In genomic region chr3:122394173-122394572, GRCh38 we compare ENCODE assay signal across 19 cellular contexts. TPM values are rescaled to one million over a fixed set of nuclear protein-coding genes. Genes with fewer than 3 reads are reported as not detected.
DNase-seq lines count a peak whose midpoint lies in the region; ATAC-seq, FAIRE-seq and TF ChIP-seq lines count a peak whose summit lies in the region.
"Had no signal": no experiment of that assay in that cellular context is flagged by ENCODE, and none has a peak within 500 bp of the region (broad histone marks: within the 10 kb centered on the region; RNA-seq: fewer than 3 reads in every experiment).

No MANE protein-coding gene starts in this region.

- ATAC-seq in upper lobe of left lung (ENCODE audit: low FRiP score in 2 of 2) = no peak
- ATAC-seq: K562, psoas muscle had no signal

- H3K9me3 ChIP-seq in Caco-2 = no peaks in the 10 kb centered on the region
- H3K9me3 ChIP-seq in HUES6 (ENCODE audit: control insufficient read depth, insufficient read depth, low read depth, low read length) = no peaks in the 10 kb centered on the region
- H3K9me3 ChIP-seq in mesenchymal stem cell (ENCODE audit: control insufficient read depth, low read length) = no peaks in the 10 kb centered on the region
- no peaks in the 10 kb centered on the region for H3K9me3 ChIP-seq in upper lobe of left lung
- no peaks in the 10 kb centered on the region for H3K9me3 ChIP-seq in adrenal gland (replicated peaks in 1 of 3)
- H3K9me3 ChIP-seq: psoas muscle had no signal

- peak overlapping the region; percentile 29 for H2BK120ac ChIP-seq in mesenchymal stem cell (ENCODE audit: low read depth, low read length)

- TF ChIP-seq POLR2A in upper lobe of left lung (IDR thresholded peaks at IDR 0.05) = no peak
- no peak for TF ChIP-seq POLR2A in adrenal gland (IDR thresholded peaks at IDR 0.05)

- H3K27me3 ChIP-seq in Caco-2 (replicated peaks; ENCODE audit: control insufficient read depth, insufficient read depth, low read length) (no peaks in the 10 kb centered on the region), HUES6 (ENCODE audit: control insufficient read depth, insufficient read depth, low read length) (no peaks in the 10 kb centered on the region), bronchial epithelial cell (ENCODE audit: control insufficient read depth, insufficient read depth, low read length) (no peaks in the 10 kb centered on the region), mesenchymal stem cell (ENCODE audit: control insufficient read depth in 1 of 2, insufficient read depth in 1 of 2, low read length in 2 of 2) (no peaks in the 10 kb centered on the region), upper lobe of left lung (no peaks in the 10 kb centered on the region), adrenal gland (no peaks in the 10 kb centered on the region)

- H3K4me1 ChIP-seq in Caco-2 = 0 out of 2 replicates have a peak, but pooled peaks cover 4% of the 10 kb centered on the region
- peaks cover 9% of the 10 kb centered on the region; the same call in 1 of the 2 replicates for H3K4me1 ChIP-seq in HUES6 (ENCODE audit: control insufficient read depth, insufficient read depth, low read length)
- H3K4me1 ChIP-seq in mesenchymal stem cell (ENCODE audit: control insufficient read depth, insufficient read depth, low read depth, low read length) = peaks cover 4% of the 10 kb centered on the region
- H3K4me1 ChIP-seq in upper lobe of left lung = no peaks in the 10 kb centered on the region
- H3K4me1 ChIP-seq in adrenal gland (replicated peaks in 1 of 2) = peaks cover 17 to 36% of the 10 kb centered on the region in 2 donors
- H3K4me1 ChIP-seq: psoas muscle had no signal

- no peak overlapping the region for H2BK15ac ChIP-seq in mesenchymal stem cell (ENCODE audit: low read depth, poor library complexity, severe bottlenecking)

- no peak overlapping the region for H3K4me3 Mint-ChIP-seq in Caco-2 (ENCODE audit: unreplicated experiment)

- peaks cover 10% of the 10 kb centered on the region for H3K79me1 ChIP-seq in mesenchymal stem cell (replicated peaks; ENCODE audit: low read length, poor library complexity, severe bottlenecking)

- no peak overlapping the region for H3K27ac Mint-ChIP-seq in Caco-2 (ENCODE audit: unreplicated experiment)

- H3K4ac ChIP-seq in mesenchymal stem cell (ENCODE audit: low read depth in 1 of 2, low read length in 2 of 2) = peak overlapping the region; percentile 24 to 85

- CTCF ChIA-PET in Caco-2 (lab: Charles Lee) = interaction anchor here (1.1 to 1.8 kb wide), 2 partner anchors 10 to 21 kb away, joined by 3 to 40 read pairs; partner anchors contain the start of genes FAM162A and WDR5B

- H3K36me3 Mint-ChIP-seq in Caco-2 (ENCODE audit: insufficient read depth, unreplicated experiment) = no peaks in the 10 kb centered on the region

- POLR2A ChIA-PET in Caco-2 (lab: Charles Lee) = no interaction called here

- no peak overlapping the region for H3K4me2 ChIP-seq in mesenchymal stem cell (ENCODE audit: low read length, poor library complexity, severe bottlenecking)

- H3K4me3 ChIP-seq in Caco-2 (ENCODE audit: low read depth, low read length) (no peak overlapping the region), HUES6 (ENCODE audit: low read depth, low read length) (no peak overlapping the region), bronchial epithelial cell (ENCODE audit: low read depth, low read length) (no peak overlapping the region), mesenchymal stem cell (ENCODE audit: insufficient read depth in 1 of 2, low read depth in 1 of 2, low read length in 2 of 2) (no peak overlapping the region), upper lobe of left lung (no peak overlapping the region), adrenal gland (no peak overlapping the region)
- H3K4me3 ChIP-seq: K562, psoas muscle, SK-N-MC, skin epidermis had no signal

- peak overlapping the region in 1 of 2 experiments; percentile 52 for H3K23ac ChIP-seq in mesenchymal stem cell (ENCODE audit: low read length in 2 of 2)

- intact Hi-C loops in Caco-2 (cut with micrococcal nuclease; ENCODE audit: unreplicated experiment) = no loop called here
- intact Hi-C loops in adrenal gland (cut with DNase I) = no loop called here

- H3K36me3 ChIP-seq in Caco-2 (ENCODE audit: control insufficient read depth, insufficient read depth, low read length) (no peaks in the 10 kb centered on the region), HUES6 (ENCODE audit: control insufficient read depth, insufficient read depth, low read length) (no peaks in the 10 kb centered on the region), bronchial epithelial cell (ENCODE audit: control insufficient read depth, insufficient read depth, low read length) (no peaks in the 10 kb centered on the region), mesenchymal stem cell (ENCODE audit: control insufficient read depth in 1 of 2, insufficient read depth in 2 of 2, low read depth in 1 of 2, low read length in 2 of 2) (peaks cover 0 to 3% of the 10 kb centered on the region in 2 experiments), upper lobe of left lung (no peaks in the 10 kb centered on the region), adrenal gland (replicated peaks in 1 of 2) (no peaks in the 10 kb centered on the region)

- H3K18ac ChIP-seq in mesenchymal stem cell (ENCODE audit: low read depth in 1 of 2, low read length in 2 of 2) = peak overlapping the region in 1 of 2 experiments; percentile 70

- peak overlapping the region; percentile 71 for H2AFZ ChIP-seq in mesenchymal stem cell (ENCODE audit: low read depth, low read length)

- no TSS peak for BruUV-seq in Caco-2 (replicated peaks; lab: Mats Ljungman, UMichigan)

- peak overlapping the region in 1 of 2 experiments; percentile 84 for H2BK12ac ChIP-seq in mesenchymal stem cell (ENCODE audit: low read length in 2 of 2)

- no peaks in the 10 kb centered on the region for H3K9me3 Mint-ChIP-seq in Caco-2 (ENCODE audit: unreplicated experiment)

- H2AK5ac ChIP-seq in mesenchymal stem cell (ENCODE audit: low read length, severe bottlenecking) = no peak overlapping the region

- DNase-seq in Caco-2 (peak; percentile 11 to 32), bronchial epithelial cell (ENCODE audit: low read depth) (peak; percentile 52), mesenchymal stem cell (no peak), DMS79 treated with DMSO at 0.1 percent for 48 hours (lab: John Stamatoyannopoulos, UW) (no peak), upper lobe of left lung (no peak), adrenal gland (no peak), AG20443 (ENCODE audit: low spot score) (no peak)
- DNase-seq: effector CD8-positive, alpha-beta T cell; hypothalamus; NCI-H2029 treated with DMSO at 0.1 percent for 48 hours; NCI-H446 treated with DMSO at 0.1 percent for 48 hours; psoas muscle; stimulated activated CD4-positive, alpha-beta T cell treated with anti-CD3 and anti-CD28 coated beads, Interleukin-4, amount 100 ng/mL, for 24 hours had no signal

- no peaks in the 10 kb centered on the region for H3K27me3 Mint-ChIP-seq in Caco-2 (ENCODE audit: insufficient read depth, unreplicated experiment)

- H3K27ac ChIP-seq in HUES6 (ENCODE audit: low read depth, low read length) (0 out of 2 replicates have a peak overlapping the region, but pooled peaks have one; percentile 12), mesenchymal stem cell (ENCODE audit: low read length, poor library complexity, severe bottlenecking) (no peak overlapping the region), upper lobe of left lung (no peak overlapping the region), adrenal gland (no peak overlapping the region)
- H3K27ac ChIP-seq: C4-2B, psoas muscle had no signal

- no peak for FAIRE-seq in bronchial epithelial cell (lab: Jason Lieb, UNC)
- FAIRE-seq: RCC 7860 had no signal

- no peak overlapping the region for H2BK5ac ChIP-seq in mesenchymal stem cell (ENCODE audit: low read depth, low read length, poor library complexity, severe bottlenecking)

- peak overlapping the region; percentile 21 for H4K8ac ChIP-seq in mesenchymal stem cell (ENCODE audit: low read length)

- H4K91ac ChIP-seq in mesenchymal stem cell (ENCODE audit: low read length) = peak overlapping the region; percentile 90

- no peaks in the 10 kb centered on the region for H3K4me1 Mint-ChIP-seq in Caco-2 (ENCODE audit: low read depth, unreplicated experiment)

- TF ChIP-seq CTCF in Caco-2 (IDR thresholded peaks at IDR 0.05; ENCODE audit: insufficient read depth in 1 of 2, low read depth in 1 of 2, low read length in 1 of 2, severe bottlenecking in 1 of 2, unreplicated experiment in 1 of 2) (no peak), bronchial epithelial cell (IDR thresholded peaks at IDR 0.05; ENCODE audit: insufficient read depth, low read length, severe bottlenecking) (no peak), upper lobe of left lung (IDR thresholded peaks at IDR 0.05) (no peak), adrenal gland (IDR thresholded peaks at IDR 0.05) (no peak)

- H3K9ac ChIP-seq in HUES6 (ENCODE audit: low read length) (peak overlapping the region; percentile 22), mesenchymal stem cell (ENCODE audit: low read length) (peak overlapping the region; percentile 60)

- WGBS in mesenchymal stem cell = 40% methylated on average over 1 of the region's 1 CpG
- WGBS in upper lobe of left lung, 2 donors = 70 to 92% methylated on average over 1 of the region's 1 CpG
- 81 to 100% (median 94%) methylated on average over 1 of the region's 1 CpG for WGBS in adrenal gland, 4 donors

- TF ChIP-seq EP300 in upper lobe of left lung (IDR thresholded peaks at IDR 0.05) = no peak

- no peak overlapping the region for H3K14ac ChIP-seq in mesenchymal stem cell (ENCODE audit: low read length in 2 of 2)

RNA-seq across cellular contexts. Expression of gene FAM162A, which starts 10.2 kb away (rescaled TPM):
- total RNA-seq in Caco-2 (2022) (35.8 and 37.4 TPM in 2 replicates), bronchial epithelial cell (14.7 and 37.0 TPM in 2 replicates), upper lobe of left lung (10 to 100 TPM in 5 of 6 donors, 1 to 10 TPM in 1; 4.2 to 29.0 (median 16.0) TPM), adrenal gland (100 to 1,000 TPM in 1 of 8 donors, 10 to 100 TPM in 7; 36.2 to 158 (median 67.7) TPM)
- 15.0 TPM for polyA plus RNA-seq in mesenchymal stem cell (2013, experiment 1 of 2)
- 15.5 TPM for polyA plus RNA-seq in mesenchymal stem cell (2013, experiment 2 of 2)
- polyA plus RNA-seq in adrenal gland = 100 to 1,000 TPM in 2 of 3 donors, 10 to 100 TPM in 1; 96.0 to 287 (median 269) TPM

RNA-seq across cellular contexts. Expression of gene MIX23, which starts 11.1 kb away (rescaled TPM):
- 85.2 and 86.2 TPM in 2 replicates for total RNA-seq in Caco-2 (2022)
- total RNA-seq in bronchial epithelial cell = 24.0 and 25.3 TPM in 2 replicates
- polyA plus RNA-seq in mesenchymal stem cell (2013, experiment 1 of 2) = 23.3 TPM
- 23.1 TPM for polyA plus RNA-seq in mesenchymal stem cell (2013, experiment 2 of 2)
- total RNA-seq in upper lobe of left lung = 10 to 100 TPM; 15.5 to 24.7 (median 18.2) TPM
- 10 to 100 TPM; 10.6 to 44.4 (median 32.5) TPM for total RNA-seq in adrenal gland
- polyA plus RNA-seq in adrenal gland = 100 to 1,000 TPM in 1 of 3 donors, 10 to 100 TPM in 2; 49.8 to 118 (median 57.4) TPM

RNA-seq across cellular contexts. Expression of gene WDR5B, which starts 21.7 kb away (rescaled TPM):
- 4.4 and 4.7 TPM in 2 replicates for total RNA-seq in Caco-2 (2022)
- total RNA-seq in bronchial epithelial cell = 3.9 and 4.4 TPM in 2 replicates
- 3.5 TPM for polyA plus RNA-seq in mesenchymal stem cell (2013, experiment 1 of 2)
- polyA plus RNA-seq in mesenchymal stem cell (2013, experiment 2 of 2) = 3.3 TPM
- 1 to 10 TPM; 2.0 to 8.4 (median 5.4) TPM for total RNA-seq in upper lobe of left lung
- total RNA-seq in adrenal gland = 10 to 100 TPM in 1 of 8 donors, 1 to 10 TPM in 7; 3.6 to 10.3 (median 6.7) TPM
- 1 to 10 TPM; 3.0 to 7.9 (median 3.3) TPM for polyA plus RNA-seq in adrenal gland

Comparison
In these comparisons a context has a peak if more than half of its experiments do, and no peak if none do; other contexts are left out.
1. DNase-seq: peak in Caco-2 (2 of 2) and bronchial epithelial cell (single experiment); none in mesenchymal stem cell (single experiment), DMS79 treated with DMSO at 0.1 percent for 48 hours (single experiment), upper lobe of left lung (0 of 2), adrenal gland (0 of 7) and AG20443 (single experiment).